In genomic region chr9:96674914-96675538, GRCh38 we compare ENCODE assay signal across 14 cellular contexts. TPM values are rescaled to one million over a fixed set of nuclear protein-coding genes. Genes with fewer than 3 reads are reported as not detected.
DNase-seq lines count a peak whose midpoint lies in the region; FAIRE-seq and TF ChIP-seq lines count a peak whose summit lies in the region.
"Had no signal": no experiment of that assay in that cellular context is flagged by ENCODE, and none has a peak within 500 bp of the region (broad histone marks: within the 10 kb centered on the region; RNA-seq: fewer than 3 reads in every experiment).

No MANE protein-coding gene starts in this region.

- H3K27ac Mint-ChIP-seq in osteocyte (ENCODE audit: unreplicated experiment) = peak overlapping the region; percentile 35
- H3K27ac Mint-ChIP-seq: activated CD8-positive, alpha-beta T cell treated with anti-CD3 and anti-CD28 coated beads, Interleukin-2, amount 10 ng/mL, durations not matched to agents 7 days and 5 days; CD4-positive, alpha-beta T cell; naive thymus-derived CD4-positive, alpha-beta T cell had no signal

- H3K27ac ChIP-seq in GM23248 = no peak overlapping the region
- H3K27ac ChIP-seq in spleen = no peak overlapping the region
- no peak overlapping the region for H3K27ac ChIP-seq in smooth muscle cell (ENCODE audit: low read depth)
- H3K27ac ChIP-seq: sigmoid colon had no signal

- H3K4me1 ChIP-seq in GM23248 (ENCODE audit: insufficient read depth) (peaks cover 14% of the 10 kb centered on the region; the same call in 1 of the 2 replicates), spleen (no peaks in the 10 kb centered on the region), smooth muscle cell (ENCODE audit: low read depth) (no peaks in the 10 kb centered on the region)
- H3K4me1 ChIP-seq: sigmoid colon had no signal

- H3K9me3 ChIP-seq in GM23248 (ENCODE audit: low read depth) (no peaks in the 10 kb centered on the region), spleen (peaks cover 0 to 7% (median 6%) of the 10 kb centered on the region in 8 donors), smooth muscle cell (replicated peaks; ENCODE audit: low read depth) (no peaks in the 10 kb centered on the region)
- H3K9me3 ChIP-seq: sigmoid colon had no signal

- no peaks in the 10 kb centered on the region for H3K9me3 Mint-ChIP-seq in osteocyte (ENCODE audit: unreplicated experiment)
- H3K9me3 Mint-ChIP-seq: CD4-positive, alpha-beta T cell had no signal

- H3K36me3 ChIP-seq in GM23248 (ENCODE audit: low read depth) (no peaks in the 10 kb centered on the region), spleen (no peaks in the 10 kb centered on the region), smooth muscle cell (ENCODE audit: low read depth) (no peaks in the 10 kb centered on the region)
- H3K36me3 ChIP-seq: sigmoid colon had no signal

- no peaks in the 10 kb centered on the region for H3K36me3 Mint-ChIP-seq in osteocyte (ENCODE audit: unreplicated experiment)
- H3K36me3 Mint-ChIP-seq: naive thymus-derived CD4-positive, alpha-beta T cell had no signal

- in situ Hi-C loops in GM23248 (cut with MboI) = no loop called here

- H3K4me1 Mint-ChIP-seq in osteocyte (ENCODE audit: unreplicated experiment) = peaks cover 8% of the 10 kb centered on the region
- H3K4me1 Mint-ChIP-seq: naive thymus-derived CD4-positive, alpha-beta T cell had no signal

- no peak for TF ChIP-seq POLR2A in spleen (IDR thresholded peaks at IDR 0.05)

- no peak overlapping the region for H3K4me3 Mint-ChIP-seq in osteocyte (ENCODE audit: unreplicated experiment)
- H3K4me3 Mint-ChIP-seq: activated CD8-positive, alpha-beta T cell treated with anti-CD3 and anti-CD28 coated beads, Interleukin-2, amount 10 ng/mL, durations not matched to agents 7 days and 5 days; CD4-positive, alpha-beta T cell; naive thymus-derived CD4-positive, alpha-beta T cell had no signal

- no peaks in the 10 kb centered on the region for H3K9me2 ChIP-seq in GM23248 (ENCODE audit: insufficient read depth)

- peaks cover 10% of the 10 kb centered on the region for H3K27me3 Mint-ChIP-seq in osteocyte (ENCODE audit: unreplicated experiment)

- peaks cover 17% of the 10 kb centered on the region for H3F3A ChIP-seq in GM23248 (ENCODE audit: insufficient read depth)
- no peaks in the 10 kb centered on the region for H3F3A ChIP-seq in smooth muscle cell (ENCODE audit: low read depth)

- no peak for TF ChIP-seq CTCF in epithelial cell of proximal tubule (conservative IDR thresholded peaks at IDR 0.05; ENCODE audit: low read depth, low read length)
- TF ChIP-seq CTCF in osteocyte (IDR thresholded peaks at IDR 0.05) = no peak
- no peak for TF ChIP-seq CTCF in spleen (IDR thresholded peaks at IDR 0.05 in 8 of 11, conservative IDR thresholded peaks at IDR 0.05 in 3 of 11)
- TF ChIP-seq CTCF in smooth muscle cell (IDR thresholded peaks at IDR 0.05; ENCODE audit: borderline replicate concordance, insufficient read depth, poor library complexity, severe bottlenecking) = no peak

- no peaks in the 10 kb centered on the region; the same call in 1 of the 2 replicates for H3K27me3 ChIP-seq in GM23248 (replicated peaks; ENCODE audit: insufficient read depth)
- H3K27me3 ChIP-seq in spleen (replicated peaks in 1 of 7) = peaks cover 0 to 19% (median 0%) of the 10 kb centered on the region in 7 donors
- H3K27me3 ChIP-seq in smooth muscle cell (ENCODE audit: low read depth) = no peaks in the 10 kb centered on the region
- H3K27me3 ChIP-seq: sigmoid colon had no signal

- H3K4me2 ChIP-seq in GM23248 (ENCODE audit: unreplicated experiment) (no peak overlapping the region), smooth muscle cell (no peak overlapping the region)

- H2AFZ ChIP-seq in GM23248 (no peak overlapping the region), smooth muscle cell (ENCODE audit: low read depth) (no peak overlapping the region)

- H3K9ac ChIP-seq in GM23248 (no peak overlapping the region), smooth muscle cell (ENCODE audit: low read depth) (no peak overlapping the region)

- no peaks in the 10 kb centered on the region for H3K79me2 ChIP-seq in GM23248 (ENCODE audit: insufficient read depth)
- no peaks in the 10 kb centered on the region for H3K79me2 ChIP-seq in smooth muscle cell (ENCODE audit: low read depth)

- H4K20me1 ChIP-seq in GM23248 (ENCODE audit: insufficient read depth) = no peaks in the 10 kb centered on the region
- no peaks in the 10 kb centered on the region for H4K20me1 ChIP-seq in smooth muscle cell (ENCODE audit: low read depth)

- DNase-seq in GM23248 (peak; percentile 74), RCC 7860 (ENCODE audit: low spot score) (peak; percentile 94), epithelial cell of proximal tubule (ENCODE audit: low read depth) (peak; percentile 78), osteocyte (ENCODE audit: extremely low spot score, unreplicated experiment) (no peak), NCI-H1105 treated with DMSO at 0.1 percent for 48 hours (lab: John Stamatoyannopoulos, UW) (no peak), spleen (no peak), SIG-M5 (lab: John Stamatoyannopoulos, UW) (no peak), smooth muscle cell (lab: John Stamatoyannopoulos, UW; ENCODE audit: unreplicated experiment) (no peak)
- DNase-seq: activated CD8-positive, alpha-beta T cell treated with anti-CD3 and anti-CD28 coated beads, Interleukin-2, amount 10 ng/mL, durations not matched to agents 7 days and 5 days; CD4-positive, alpha-beta T cell; MV-4-11; naive thymus-derived CD4-positive, alpha-beta T cell; sigmoid colon had no signal

- intact Hi-C loops in spleen (cut with DNase I; ENCODE audit: low total_unique reads) = no loop called here

- FAIRE-seq in RCC 7860 (lab: Jason Lieb, UNC) = peak; percentile 94

- H3K4me3 ChIP-seq in GM23248 (no peak overlapping the region), epithelial cell of proximal tubule (ENCODE audit: low read depth, low read length) (no peak overlapping the region), spleen (no peak overlapping the region), smooth muscle cell (no peak overlapping the region)
- H3K4me3 ChIP-seq: sigmoid colon had no signal

RNA-seq across cellular contexts. Expression of gene PRXL2C, which starts 19.9 kb away (rescaled TPM):
- total RNA-seq in GM23248 (2014; rRNA removed; shearing (Covaris generic)) = 13.7 and 17.5 TPM in 2 replicates
- polyA plus RNA-seq in GM23248 (2016; fragmentation: Nextera tagmentation; extraction: Ambion mirVana) (22.5 and 23.6 TPM in 2 replicates), spleen (1 to 10 TPM; 5.4 to 9.1 (median 6.5) TPM), smooth muscle cell (3.5 and 4.4 TPM in 2 replicates)
- total RNA-seq in epithelial cell of proximal tubule (12.6 and 17.2 TPM in 2 replicates), osteocyte (19.8 and 23.9 TPM in 2 replicates), spleen (10 to 100 TPM; 13.9 to 20.1 (median 15.6) TPM), smooth muscle cell (3.9 and 5.6 TPM in 2 replicates)
- total RNA-seq: OCI-LY7 had no signal

RNA-seq across cellular contexts. Expression of gene CDC14B, which starts 55.4 kb away (rescaled TPM):
- 17.2 and 20.9 TPM in 2 replicates for total RNA-seq in GM23248 (2014; rRNA removed; shearing (Covaris generic))
- polyA plus RNA-seq in GM23248 (2016; fragmentation: Nextera tagmentation; extraction: Ambion mirVana) = 7.6 and 8.1 TPM in 2 replicates
- total RNA-seq in epithelial cell of proximal tubule = 9.1 and 11.2 TPM in 2 replicates
- total RNA-seq in osteocyte = 16.6 and 18.6 TPM in 2 replicates
- total RNA-seq in spleen = 1 to 10 TPM; 4.6 to 10.0 (median 6.8) TPM
- polyA plus RNA-seq in spleen = 1 to 10 TPM; 1.3 to 2.3 (median 1.3) TPM
- 16.0 and 24.6 TPM in 2 replicates for total RNA-seq in smooth muscle cell
- polyA plus RNA-seq in smooth muscle cell = 5.7 and 9.0 TPM in 2 replicates

Comparison
In these comparisons a context has a peak if more than half of its experiments do, and no peak if none do; other contexts are left out.
1. DNase-seq: peak in GM23248 (single experiment), RCC 7860 (single experiment) and epithelial cell of proximal tubule (single experiment); none in osteocyte (single experiment), NCI-H1105 treated with DMSO at 0.1 percent for 48 hours (single experiment), spleen (single experiment), SIG-M5 (single experiment) and smooth muscle cell (single experiment).